ENCODE assay signal across 3 cellular contexts in the genomic region with DNA sequence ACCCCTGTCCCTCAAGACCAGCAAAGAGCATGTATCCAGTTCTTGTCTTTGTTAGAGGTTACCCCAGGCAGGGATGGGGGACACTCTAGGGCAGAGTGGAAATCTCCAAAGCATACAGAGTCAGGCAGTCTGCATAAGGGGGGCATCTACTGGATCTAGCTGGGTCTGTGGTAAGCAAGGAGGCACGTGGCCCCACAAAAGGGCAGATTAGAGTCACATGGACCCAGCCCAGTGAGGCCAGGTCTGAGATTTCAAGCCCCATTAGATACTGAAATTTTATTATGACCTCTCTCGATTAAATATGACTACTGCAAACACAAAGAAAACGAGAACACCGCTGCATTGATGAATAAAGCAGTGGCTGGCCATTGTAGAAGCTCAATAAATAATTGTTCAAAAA.
TF ChIP-seq lines count a peak whose summit lies in the region.

No MANE protein-coding gene starts in this region.

TF ChIP-seq in GM23338, 12 proteins besides CTCF, POLR2A, EP300 and RAD21 (continues in another document):
- no peak for TF ChIP-seq ZNF331 (CRISPR knock-in tag; IDR thresholded peaks at IDR 0.05; ENCODE audit: low read depth)
- TF ChIP-seq POLR2AphosphoS5 (IDR thresholded peaks at IDR 0.05; ENCODE audit: low read depth): no peak
- TF ChIP-seq JUNB (IDR thresholded peaks at IDR 0.05; ENCODE audit: unreplicated experiment): no peak
- no peak for TF ChIP-seq EZH2 (IDR thresholded peaks at IDR 0.05; ENCODE audit: low read depth, unreplicated experiment)
- TF ChIP-seq ZNF114 (CRISPR knock-in tag; IDR thresholded peaks at IDR 0.05): no peak
- no peak for TF ChIP-seq CREB1 (CRISPR knock-in tag; IDR thresholded peaks at IDR 0.05; ENCODE audit: low read depth)
- no peak for TF ChIP-seq NANOG (IDR thresholded peaks at IDR 0.05; ENCODE audit: borderline replicate concordance)
- TF ChIP-seq EZH2phosphoT487 (IDR thresholded peaks at IDR 0.05; ENCODE audit: unreplicated experiment): no peak
- no peak for TF ChIP-seq STAT1 (IDR thresholded peaks at IDR 0.05; ENCODE audit: unreplicated experiment)

TF ChIP-seq in WTC11, 78 proteins besides CTCF, POLR2A, EP300 and RAD21:
- TF ChIP-seq ESRRA (CRISPR knock-in tag; IDR thresholded peaks at IDR 0.05; ENCODE audit: borderline replicate concordance) (no peak), FOXK1 (CRISPR knock-in tag; IDR thresholded peaks at IDR 0.05) (no peak), JUN (CRISPR knock-in tag; IDR thresholded peaks at IDR 0.05) (no peak), NFYB (CRISPR knock-in tag; conservative IDR thresholded peaks at IDR 0.05; ENCODE audit: low read depth) (no peak), NFATC4 (CRISPR knock-in tag; IDR thresholded peaks at IDR 0.05) (no peak), ZNF396 (CRISPR knock-in tag; IDR thresholded peaks at IDR 0.05; ENCODE audit: borderline replicate concordance) (no peak), CBFB (CRISPR knock-in tag; IDR thresholded peaks at IDR 0.05; ENCODE audit: low read depth) (no peak), TCF7 (CRISPR knock-in tag; IDR thresholded peaks at IDR 0.05; ENCODE audit: low read depth) (no peak)
- TF ChIP-seq, protein P1, sequence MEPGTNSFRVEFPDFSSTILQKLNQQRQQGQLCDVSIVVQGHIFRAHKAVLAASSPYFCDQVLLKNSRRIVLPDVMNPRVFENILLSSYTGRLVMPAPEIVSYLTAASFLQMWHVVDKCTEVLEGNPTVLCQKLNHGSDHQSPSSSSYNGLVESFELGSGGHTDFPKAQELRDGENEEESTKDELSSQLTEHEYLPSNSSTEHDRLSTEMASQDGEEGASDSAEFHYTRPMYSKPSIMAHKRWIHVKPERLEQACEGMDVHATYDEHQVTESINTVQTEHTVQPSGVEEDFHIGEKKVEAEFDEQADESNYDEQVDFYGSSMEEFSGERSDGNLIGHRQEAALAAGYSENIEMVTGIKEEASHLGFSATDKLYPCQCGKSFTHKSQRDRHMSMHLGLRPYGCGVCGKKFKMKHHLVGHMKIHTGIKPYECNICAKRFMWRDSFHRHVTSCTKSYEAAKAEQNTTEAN (CRISPR knock-in tag; IDR thresholded peaks at IDR 0.05): no peak

TF ChIP-seq in H1, 55 proteins besides CTCF, POLR2A, EP300 and RAD21:
- TF ChIP-seq SIRT6 (IDR thresholded peaks at IDR 0.05; ENCODE audit: low read length) (no peak), TAF7 (optimal IDR thresholded peaks at IDR 0.05; ENCODE audit: borderline replicate concordance, low read depth, low read length) (no peak), TEAD4 (IDR thresholded peaks at IDR 0.05; ENCODE audit: low read depth, low read length) (no peak), TAF1 (IDR thresholded peaks at IDR 0.05; ENCODE audit: low read depth, low read length) (no peak), BRCA1 (IDR thresholded peaks at IDR 0.05; ENCODE audit: low read depth, low read length) (no peak), CTBP2 (IDR thresholded peaks at IDR 0.05; ENCODE audit: borderline replicate concordance, insufficient read depth, insufficient read length, low read length) (no peak), NRF1 (IDR thresholded peaks at IDR 0.05; ENCODE audit: low read depth, low read length) (no peak), MAFK (IDR thresholded peaks at IDR 0.05; ENCODE audit: low read depth, low read length) (no peak), GABPA (IDR thresholded peaks at IDR 0.05; ENCODE audit: borderline replicate concordance, insufficient read depth, low read length) (no peak), RNF2 (IDR thresholded peaks at IDR 0.05; ENCODE audit: borderline replicate concordance, low read depth, low read length, missing control alignments, poor library complexity, severe bottlenecking) (no peak), SUZ12 (IDR thresholded peaks at IDR 0.05; ENCODE audit: low read length) (no peak)
- TF ChIP-seq, protein P2, sequence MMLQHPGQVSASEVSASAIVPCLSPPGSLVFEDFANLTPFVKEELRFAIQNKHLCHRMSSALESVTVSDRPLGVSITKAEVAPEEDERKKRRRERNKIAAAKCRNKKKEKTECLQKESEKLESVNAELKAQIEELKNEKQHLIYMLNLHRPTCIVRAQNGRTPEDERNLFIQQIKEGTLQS (IDR thresholded peaks at IDR 0.05; ENCODE audit: insufficient read depth, low read depth, low read length): no peak
- TF ChIP-seq, protein P3, sequence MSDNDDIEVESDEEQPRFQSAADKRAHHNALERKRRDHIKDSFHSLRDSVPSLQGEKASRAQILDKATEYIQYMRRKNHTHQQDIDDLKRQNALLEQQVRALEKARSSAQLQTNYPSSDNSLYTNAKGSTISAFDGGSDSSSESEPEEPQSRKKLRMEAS (IDR thresholded peaks at IDR 0.05): no peak; the same call in 1 of the 2 replicates
- TF ChIP-seq, protein P4, sequence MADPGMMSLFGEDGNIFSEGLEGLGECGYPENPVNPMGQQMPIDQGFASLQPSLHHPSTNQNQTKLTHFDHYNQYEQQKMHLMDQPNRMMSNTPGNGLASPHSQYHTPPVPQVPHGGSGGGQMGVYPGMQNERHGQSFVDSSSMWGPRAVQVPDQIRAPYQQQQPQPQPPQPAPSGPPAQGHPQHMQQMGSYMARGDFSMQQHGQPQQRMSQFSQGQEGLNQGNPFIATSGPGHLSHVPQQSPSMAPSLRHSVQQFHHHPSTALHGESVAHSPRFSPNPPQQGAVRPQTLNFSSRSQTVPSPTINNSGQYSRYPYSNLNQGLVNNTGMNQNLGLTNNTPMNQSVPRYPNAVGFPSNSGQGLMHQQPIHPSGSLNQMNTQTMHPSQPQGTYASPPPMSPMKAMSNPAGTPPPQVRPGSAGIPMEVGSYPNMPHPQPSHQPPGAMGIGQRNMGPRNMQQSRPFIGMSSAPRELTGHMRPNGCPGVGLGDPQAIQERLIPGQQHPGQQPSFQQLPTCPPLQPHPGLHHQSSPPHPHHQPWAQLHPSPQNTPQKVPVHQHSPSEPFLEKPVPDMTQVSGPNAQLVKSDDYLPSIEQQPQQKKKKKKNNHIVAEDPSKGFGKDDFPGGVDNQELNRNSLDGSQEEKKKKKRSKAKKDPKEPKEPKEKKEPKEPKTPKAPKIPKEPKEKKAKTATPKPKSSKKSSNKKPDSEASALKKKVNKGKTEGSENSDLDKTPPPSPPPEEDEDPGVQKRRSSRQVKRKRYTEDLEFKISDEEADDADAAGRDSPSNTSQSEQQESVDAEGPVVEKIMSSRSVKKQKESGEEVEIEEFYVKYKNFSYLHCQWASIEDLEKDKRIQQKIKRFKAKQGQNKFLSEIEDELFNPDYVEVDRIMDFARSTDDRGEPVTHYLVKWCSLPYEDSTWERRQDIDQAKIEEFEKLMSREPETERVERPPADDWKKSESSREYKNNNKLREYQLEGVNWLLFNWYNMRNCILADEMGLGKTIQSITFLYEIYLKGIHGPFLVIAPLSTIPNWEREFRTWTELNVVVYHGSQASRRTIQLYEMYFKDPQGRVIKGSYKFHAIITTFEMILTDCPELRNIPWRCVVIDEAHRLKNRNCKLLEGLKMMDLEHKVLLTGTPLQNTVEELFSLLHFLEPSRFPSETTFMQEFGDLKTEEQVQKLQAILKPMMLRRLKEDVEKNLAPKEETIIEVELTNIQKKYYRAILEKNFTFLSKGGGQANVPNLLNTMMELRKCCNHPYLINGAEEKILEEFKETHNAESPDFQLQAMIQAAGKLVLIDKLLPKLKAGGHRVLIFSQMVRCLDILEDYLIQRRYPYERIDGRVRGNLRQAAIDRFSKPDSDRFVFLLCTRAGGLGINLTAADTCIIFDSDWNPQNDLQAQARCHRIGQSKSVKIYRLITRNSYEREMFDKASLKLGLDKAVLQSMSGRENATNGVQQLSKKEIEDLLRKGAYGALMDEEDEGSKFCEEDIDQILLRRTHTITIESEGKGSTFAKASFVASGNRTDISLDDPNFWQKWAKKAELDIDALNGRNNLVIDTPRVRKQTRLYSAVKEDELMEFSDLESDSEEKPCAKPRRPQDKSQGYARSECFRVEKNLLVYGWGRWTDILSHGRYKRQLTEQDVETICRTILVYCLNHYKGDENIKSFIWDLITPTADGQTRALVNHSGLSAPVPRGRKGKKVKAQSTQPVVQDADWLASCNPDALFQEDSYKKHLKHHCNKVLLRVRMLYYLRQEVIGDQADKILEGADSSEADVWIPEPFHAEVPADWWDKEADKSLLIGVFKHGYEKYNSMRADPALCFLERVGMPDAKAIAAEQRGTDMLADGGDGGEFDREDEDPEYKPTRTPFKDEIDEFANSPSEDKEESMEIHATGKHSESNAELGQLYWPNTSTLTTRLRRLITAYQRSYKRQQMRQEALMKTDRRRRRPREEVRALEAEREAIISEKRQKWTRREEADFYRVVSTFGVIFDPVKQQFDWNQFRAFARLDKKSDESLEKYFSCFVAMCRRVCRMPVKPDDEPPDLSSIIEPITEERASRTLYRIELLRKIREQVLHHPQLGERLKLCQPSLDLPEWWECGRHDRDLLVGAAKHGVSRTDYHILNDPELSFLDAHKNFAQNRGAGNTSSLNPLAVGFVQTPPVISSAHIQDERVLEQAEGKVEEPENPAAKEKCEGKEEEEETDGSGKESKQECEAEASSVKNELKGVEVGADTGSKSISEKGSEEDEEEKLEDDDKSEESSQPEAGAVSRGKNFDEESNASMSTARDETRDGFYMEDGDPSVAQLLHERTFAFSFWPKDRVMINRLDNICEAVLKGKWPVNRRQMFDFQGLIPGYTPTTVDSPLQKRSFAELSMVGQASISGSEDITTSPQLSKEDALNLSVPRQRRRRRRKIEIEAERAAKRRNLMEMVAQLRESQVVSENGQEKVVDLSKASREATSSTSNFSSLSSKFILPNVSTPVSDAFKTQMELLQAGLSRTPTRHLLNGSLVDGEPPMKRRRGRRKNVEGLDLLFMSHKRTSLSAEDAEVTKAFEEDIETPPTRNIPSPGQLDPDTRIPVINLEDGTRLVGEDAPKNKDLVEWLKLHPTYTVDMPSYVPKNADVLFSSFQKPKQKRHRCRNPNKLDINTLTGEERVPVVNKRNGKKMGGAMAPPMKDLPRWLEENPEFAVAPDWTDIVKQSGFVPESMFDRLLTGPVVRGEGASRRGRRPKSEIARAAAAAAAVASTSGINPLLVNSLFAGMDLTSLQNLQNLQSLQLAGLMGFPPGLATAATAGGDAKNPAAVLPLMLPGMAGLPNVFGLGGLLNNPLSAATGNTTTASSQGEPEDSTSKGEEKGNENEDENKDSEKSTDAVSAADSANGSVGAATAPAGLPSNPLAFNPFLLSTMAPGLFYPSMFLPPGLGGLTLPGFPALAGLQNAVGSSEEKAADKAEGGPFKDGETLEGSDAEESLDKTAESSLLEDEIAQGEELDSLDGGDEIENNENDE (IDR thresholded peaks at IDR 0.05; ENCODE audit: insufficient replicate concordance, low read length): no peak
